Comparison of ENCODE assay signal across 19 cellular contexts in genomic region chr2:30733829-30734520, GRCh38.
"Had no signal": no experiment of that assay in that cellular context is flagged by ENCODE, and none has a peak within 500 bp of the region (broad histone marks: within the 10 kb centered on the region; RNA-seq: fewer than 3 reads in every experiment).

No MANE protein-coding gene starts in this region.

- H3K9me3 ChIP-seq: ascending aorta, body of pancreas had no signal

- H3K9me3 Mint-ChIP-seq: activated CD4-positive, alpha-beta memory T cell treated with anti-CD3 and anti-CD28 coated beads for 36 hours; activated CD4-positive, alpha-beta T cell treated with anti-CD3 and anti-CD28 coated beads, Interleukin-2, amount 10 ng/mL, durations not matched to agents 7 days and 5 days; activated naive CD4-positive, alpha-beta T cell treated with anti-CD3 and anti-CD28 coated beads, Interleukin-2, amount 50 U/mL, for 72 hours; activated naive CD8-positive, alpha-beta T cell treated with anti-CD3 and anti-CD28 coated beads, Interleukin-2, amount 50 U/mL, for 24 hours; IgD-negative memory B cell; T-helper 1 cell treated with Interleukin-12 subunit alpha and Interleukin-12 subunit beta and Interleukin-4 antibody, amounts not matched to agents 30 μg/mL and 1 μg/mL, for 36 hours; WTC11 had no signal

- DNase-seq: activated CD4-positive, alpha-beta memory T cell treated with anti-CD3 and anti-CD28 coated beads for 36 hours; activated CD4-positive, alpha-beta T cell treated with anti-CD3 and anti-CD28 coated beads, Interleukin-2, amount 10 ng/mL, durations not matched to agents 7 days and 5 days; activated CD8-positive, alpha-beta memory T cell treated with anti-CD3 and anti-CD28 coated beads for 24 hours; activated naive CD4-positive, alpha-beta T cell treated with Interleukin-2 at 50 U/mL for 16 hours; activated naive CD8-positive, alpha-beta T cell treated with anti-CD3 and anti-CD28 coated beads, Interleukin-2, amount 50 U/mL, for 24 hours; amniotic stem cell; body of pancreas; KG1; NCI-H1048; NCI-H1930; NCI-H2171; NCI-H226; NCI-H526; NCI-H82 had no signal

- H3K27ac ChIP-seq: ascending aorta, body of pancreas had no signal

- H3K4me3 Mint-ChIP-seq: activated CD4-positive, alpha-beta memory T cell treated with anti-CD3 and anti-CD28 coated beads for 36 hours; activated CD4-positive, alpha-beta T cell treated with anti-CD3 and anti-CD28 coated beads, Interleukin-2, amount 10 ng/mL, durations not matched to agents 7 days and 5 days; activated naive CD8-positive, alpha-beta T cell treated with anti-CD3 and anti-CD28 coated beads, Interleukin-2, amount 50 U/mL, for 24 hours; IgD-negative memory B cell; T-helper 1 cell treated with Interleukin-12 subunit alpha and Interleukin-12 subunit beta and Interleukin-4 antibody, amounts not matched to agents 30 μg/mL and 1 μg/mL, for 36 hours; WTC11 had no signal

- H3K27me3 ChIP-seq: ascending aorta, body of pancreas had no signal

- H3K36me3 Mint-ChIP-seq: activated CD4-positive, alpha-beta memory T cell treated with anti-CD3 and anti-CD28 coated beads for 36 hours; activated naive CD4-positive, alpha-beta T cell treated with anti-CD3 and anti-CD28 coated beads, Interleukin-2, amount 50 U/mL, for 72 hours; IgD-negative memory B cell; WTC11 had no signal

- H3K36me3 ChIP-seq: ascending aorta had no signal

- H3K4me1 ChIP-seq: ascending aorta had no signal

- H3K4me1 Mint-ChIP-seq: activated CD4-positive, alpha-beta T cell treated with anti-CD3 and anti-CD28 coated beads, Interleukin-2, amount 10 ng/mL, durations not matched to agents 7 days and 5 days; activated naive CD8-positive, alpha-beta T cell treated with anti-CD3 and anti-CD28 coated beads, Interleukin-2, amount 50 U/mL, for 24 hours; IgD-negative memory B cell had no signal

- ATAC-seq: activated naive CD4-positive, alpha-beta T cell treated with anti-CD3 and anti-CD28 coated beads, Interleukin-2, amount 50 U/mL, for 72 hours; activated naive CD8-positive, alpha-beta T cell treated with anti-CD3 and anti-CD28 coated beads, Interleukin-2, amount 50 U/mL, for 24 hours; body of pancreas; WTC11 had no signal

- H3K27ac Mint-ChIP-seq: activated CD4-positive, alpha-beta memory T cell treated with anti-CD3 and anti-CD28 coated beads for 36 hours; activated CD4-positive, alpha-beta T cell treated with anti-CD3 and anti-CD28 coated beads, Interleukin-2, amount 10 ng/mL, durations not matched to agents 7 days and 5 days; activated naive CD4-positive, alpha-beta T cell treated with anti-CD3 and anti-CD28 coated beads, Interleukin-2, amount 50 U/mL, for 72 hours; activated naive CD8-positive, alpha-beta T cell treated with anti-CD3 and anti-CD28 coated beads, Interleukin-2, amount 50 U/mL, for 24 hours; IgD-negative memory B cell; T-helper 1 cell treated with Interleukin-12 subunit alpha and Interleukin-12 subunit beta and Interleukin-4 antibody, amounts not matched to agents 30 μg/mL and 1 μg/mL, for 36 hours; WTC11 had no signal

- H3K4me3 ChIP-seq: ascending aorta, body of pancreas had no signal

- H3K27me3 Mint-ChIP-seq: activated naive CD8-positive, alpha-beta T cell treated with anti-CD3 and anti-CD28 coated beads, Interleukin-2, amount 50 U/mL, for 24 hours had no signal
